ENCODE assay signal across 21 cellular contexts in genomic region chr9:124972241-124972770, GRCh38. TPM values are rescaled to one million over a fixed set of nuclear protein-coding genes. Genes with fewer than 3 reads are reported as not detected.
DNase-seq lines count a peak whose midpoint lies in the region; ATAC-seq and TF ChIP-seq lines count a peak whose summit lies in the region.
"Had no signal": no experiment of that assay in that cellular context is flagged by ENCODE, and none has a peak within 500 bp of the region (broad histone marks: within the 10 kb centered on the region; RNA-seq: fewer than 3 reads in every experiment).

No MANE protein-coding gene starts in this region.

- peaks cover 21% of the 10 kb centered on the region for H3K36me3 ChIP-seq in CD4-positive, CD25-positive, alpha-beta regulatory T cell (ENCODE audit: control insufficient read depth, insufficient read depth, low read length)
- H3K36me3 ChIP-seq in naive thymus-derived CD4-positive, alpha-beta T cell (ENCODE audit: control insufficient read depth in 2 of 3, insufficient read depth in 3 of 3, low read length in 3 of 3): peaks cover 0 to 25% (median 0%) of the 10 kb centered on the region in 3 experiments

- peak overlapping the region; percentile 0 for H3K27ac Mint-ChIP-seq in activated T-cell treated with anti-CD3 and anti-CD28 coated beads, Interleukin-2, amount 50 U/mL, for 72 hours
- H3K27ac Mint-ChIP-seq in CD4-positive, CD25-positive, alpha-beta regulatory T cell: peak overlapping the region; percentile 15 to 52 (median 16)
- H3K27ac Mint-ChIP-seq in naive thymus-derived CD4-positive, alpha-beta T cell: peak overlapping the region in 7 of 9 donors; percentile 5 to 63 (median 33)
- H3K27ac Mint-ChIP-seq in chondrocyte (ENCODE audit: unreplicated experiment): no peak overlapping the region
- H3K27ac Mint-ChIP-seq in endothelial cell (ENCODE audit: unreplicated experiment): no peak overlapping the region
- H3K27ac Mint-ChIP-seq: HFFc6 had no signal

- no peak for TF ChIP-seq CTCF in chondrocyte (IDR thresholded peaks at IDR 0.05)
- TF ChIP-seq CTCF in endothelial cell (IDR thresholded peaks at IDR 0.05; ENCODE audit: unreplicated experiment): no peak

- peaks cover 18% of the 10 kb centered on the region for H3K4me1 Mint-ChIP-seq in activated T-cell treated with anti-CD3 and anti-CD28 coated beads, Interleukin-2, amount 50 U/mL, for 72 hours (ENCODE audit: low read depth)
- H3K4me1 Mint-ChIP-seq in CD4-positive, CD25-positive, alpha-beta regulatory T cell: peaks cover 0 to 10% (median 8%) of the 10 kb centered on the region in 4 donors
- peaks cover 2 to 9% (median 8%) of the 10 kb centered on the region in 7 donors for H3K4me1 Mint-ChIP-seq in naive thymus-derived CD4-positive, alpha-beta T cell
- H3K4me1 Mint-ChIP-seq in chondrocyte (ENCODE audit: low read depth) (peaks cover 6% of the 10 kb centered on the region), endothelial cell (ENCODE audit: unreplicated experiment) (peaks cover 2% of the 10 kb centered on the region)

- CTCF ChIA-PET in naive thymus-derived CD4-positive, alpha-beta T cell (lab: Charles Lee): no interaction called here

- no peaks in the 10 kb centered on the region for H3K27me3 ChIP-seq in CD4-positive, CD25-positive, alpha-beta regulatory T cell (ENCODE audit: control insufficient read depth, insufficient read depth, low read length)
- no peaks in the 10 kb centered on the region for H3K27me3 ChIP-seq in naive thymus-derived CD4-positive, alpha-beta T cell (ENCODE audit: control insufficient read depth in 2 of 2, insufficient read depth in 2 of 2, low read length in 2 of 2)

- no peak for DNase-seq in activated CD4-positive, CD25-positive, alpha-beta regulatory T cell (lab: John Stamatoyannopoulos, UW)
- DNase-seq in activated T-cell treated with anti-CD3 and anti-CD28 coated beads, Interleukin-2, amount 50 U/mL, for 72 hours: no peak
- DNase-seq in activated T-cell treated with anti-CD3 and anti-CD28 coated beads for 4 hours (no peak), chondrocyte (ENCODE audit: low spot score) (no peak), endothelial cell (ENCODE audit: low spot score) (no peak)
- DNase-seq in CD4-positive, CD25-positive, alpha-beta regulatory T cell: no peak
- DNase-seq in naive thymus-derived CD4-positive, alpha-beta T cell: no peak
- DNase-seq: AML-193; Calu3; CD4-positive, alpha-beta memory T cell; DMS79 treated with DMSO at 0.1 percent for 48 hours; GF-D8; GOT3; H7; HFFc6 had no signal

- H3K4me3 Mint-ChIP-seq in activated T-cell treated with anti-CD3 and anti-CD28 coated beads, Interleukin-2, amount 50 U/mL, for 72 hours: no peak overlapping the region
- no peak overlapping the region for H3K4me3 Mint-ChIP-seq in CD4-positive, CD25-positive, alpha-beta regulatory T cell
- no peak overlapping the region for H3K4me3 Mint-ChIP-seq in naive thymus-derived CD4-positive, alpha-beta T cell
- no peak overlapping the region for H3K4me3 Mint-ChIP-seq in chondrocyte (ENCODE audit: unreplicated experiment)
- no peak overlapping the region for H3K4me3 Mint-ChIP-seq in endothelial cell (ENCODE audit: unreplicated experiment)
- H3K4me3 Mint-ChIP-seq: CD4-positive, alpha-beta memory T cell; HFFc6 had no signal

- H3K27ac ChIP-seq in CD4-positive, CD25-positive, alpha-beta regulatory T cell (ENCODE audit: insufficient read depth, low read length, poor library complexity, severe bottlenecking): no peak overlapping the region
- no peak overlapping the region for H3K27ac ChIP-seq in naive thymus-derived CD4-positive, alpha-beta T cell (ENCODE audit: low read depth, low read length)
- H3K27ac ChIP-seq: 22Rv1, A549, C4-2B, HL-60 had no signal

- POLR2A ChIA-PET in naive thymus-derived CD4-positive, alpha-beta T cell (lab: Charles Lee): interaction anchor here (0.7 to 0.9 kb wide), 2 partner anchors 29 to 31 kb away, joined by 3 to 6 read pairs; partner anchors contain the start of gene GOLGA1

- peak; percentile 32 to 80 for ATAC-seq in activated CD4-positive, CD25-positive, alpha-beta regulatory T cell treated with anti-CD3 and anti-CD28 coated beads, Interleukin-2, amount 50 U/mL, for 24 hours
- ATAC-seq in activated T-cell treated with anti-CD3 and anti-CD28 coated beads, Interleukin-2, amount 50 U/mL, for 72 hours (replicated peaks in 1 of 2): peak; percentile 29 to 71
- ATAC-seq in CD4-positive, CD25-positive, alpha-beta regulatory T cell (ENCODE audit: low read depth in 2 of 2): no peak
- no peak for ATAC-seq in naive thymus-derived CD4-positive, alpha-beta T cell
- ATAC-seq: A549, HCT116 had no signal

- no peak overlapping the region for H3K4me3 ChIP-seq in CD4-positive, CD25-positive, alpha-beta regulatory T cell (ENCODE audit: low read depth, low read length)
- no peak overlapping the region for H3K4me3 ChIP-seq in naive thymus-derived CD4-positive, alpha-beta T cell (ENCODE audit: low read length)
- H3K4me3 ChIP-seq: A549 had no signal

- H3K27me3 Mint-ChIP-seq in activated T-cell treated with anti-CD3 and anti-CD28 coated beads, Interleukin-2, amount 50 U/mL, for 72 hours (ENCODE audit: low read depth): no peaks in the 10 kb centered on the region
- H3K27me3 Mint-ChIP-seq in CD4-positive, CD25-positive, alpha-beta regulatory T cell: no peaks in the 10 kb centered on the region
- no peaks in the 10 kb centered on the region for H3K27me3 Mint-ChIP-seq in naive thymus-derived CD4-positive, alpha-beta T cell
- no peaks in the 10 kb centered on the region for H3K27me3 Mint-ChIP-seq in chondrocyte (ENCODE audit: low read depth)
- H3K27me3 Mint-ChIP-seq in endothelial cell (ENCODE audit: unreplicated experiment): no peaks in the 10 kb centered on the region
- H3K27me3 Mint-ChIP-seq: CD4-positive, alpha-beta memory T cell had no signal

- intact Hi-C loops in naive thymus-derived CD4-positive, alpha-beta T cell (cut with micrococcal nuclease): no loop called here

- H3K9me3 ChIP-seq in CD4-positive, CD25-positive, alpha-beta regulatory T cell (ENCODE audit: control insufficient read depth in 2 of 2, low read length in 2 of 2): no peaks in the 10 kb centered on the region
- no peaks in the 10 kb centered on the region for H3K9me3 ChIP-seq in naive thymus-derived CD4-positive, alpha-beta T cell (ENCODE audit: control insufficient read depth in 2 of 3, low read length in 3 of 3)
- H3K9me3 ChIP-seq: A549 had no signal

- H3K4me1 ChIP-seq in CD4-positive, CD25-positive, alpha-beta regulatory T cell (ENCODE audit: control insufficient read depth, insufficient read depth, low read length, poor library complexity, severe bottlenecking): no peaks in the 10 kb centered on the region
- H3K4me1 ChIP-seq in naive thymus-derived CD4-positive, alpha-beta T cell (ENCODE audit: control insufficient read depth in 2 of 2, insufficient read depth in 2 of 2, low read length in 2 of 2): no peaks in the 10 kb centered on the region
- H3K4me1 ChIP-seq: A549 had no signal

- H3K9me3 Mint-ChIP-seq in activated T-cell treated with anti-CD3 and anti-CD28 coated beads, Interleukin-2, amount 50 U/mL, for 72 hours: peaks cover 0 to 1% of the 10 kb centered on the region in 2 donors
- no peaks in the 10 kb centered on the region for H3K9me3 Mint-ChIP-seq in CD4-positive, CD25-positive, alpha-beta regulatory T cell
- H3K9me3 Mint-ChIP-seq in naive thymus-derived CD4-positive, alpha-beta T cell: no peaks in the 10 kb centered on the region
- H3K9me3 Mint-ChIP-seq in chondrocyte (ENCODE audit: low read depth) (no peaks in the 10 kb centered on the region), endothelial cell (ENCODE audit: unreplicated experiment) (no peaks in the 10 kb centered on the region)
- H3K9me3 Mint-ChIP-seq: CD4-positive, alpha-beta memory T cell; HFFc6 had no signal

- peaks cover 5 to 10% of the 10 kb centered on the region in 2 donors for H3K36me3 Mint-ChIP-seq in activated T-cell treated with anti-CD3 and anti-CD28 coated beads, Interleukin-2, amount 50 U/mL, for 72 hours (ENCODE audit: insufficient read depth in 2 of 2)
- H3K36me3 Mint-ChIP-seq in CD4-positive, CD25-positive, alpha-beta regulatory T cell: peaks cover 41% of the 10 kb centered on the region
- peaks cover 4 to 52% (median 22%) of the 10 kb centered on the region in 5 donors for H3K36me3 Mint-ChIP-seq in naive thymus-derived CD4-positive, alpha-beta T cell
- H3K36me3 Mint-ChIP-seq in chondrocyte (ENCODE audit: low read depth) (peaks cover 5% of the 10 kb centered on the region), endothelial cell (ENCODE audit: low read depth, unreplicated experiment) (no peaks in the 10 kb centered on the region)

RNA-seq across cellular contexts. Expression of gene GOLGA1, which starts 31.4 kb away (rescaled TPM):
- total RNA-seq in activated T-cell treated with anti-CD3 and anti-CD28 coated beads, Interleukin-2, amount 50 U/mL, for 72 hours: 10 to 100 TPM; 22.5 to 24.0 TPM
- total RNA-seq in CD4-positive, CD25-positive, alpha-beta regulatory T cell: 29.1 TPM
- polyA plus RNA-seq in CD4-positive, CD25-positive, alpha-beta regulatory T cell: 1 to 10 TPM; 4.8 to 7.5 (median 6.3) TPM
- 10 to 100 TPM; 19.6 to 37.8 (median 30.5) TPM for total RNA-seq in naive thymus-derived CD4-positive, alpha-beta T cell
- 1 to 10 TPM; 4.0 to 4.7 TPM for polyA plus RNA-seq in naive thymus-derived CD4-positive, alpha-beta T cell
- total RNA-seq in chondrocyte: 22.3 to 25.0 TPM (median 24.0 TPM) in 3 replicates
- total RNA-seq in endothelial cell (ENCODE audit: unreplicated experiment): 14.8 TPM

Comparison
In these comparisons a context has a peak if more than half of its experiments do, and no peak if none do; other contexts are left out.
1. ATAC-seq: peak in activated CD4-positive, CD25-positive, alpha-beta regulatory T cell treated with anti-CD3 and anti-CD28 coated beads, Interleukin-2, amount 50 U/mL, for 24 hours (2 of 2) and activated T-cell treated with anti-CD3 and anti-CD28 coated beads, Interleukin-2, amount 50 U/mL, for 72 hours (2 of 2); none in CD4-positive, CD25-positive, alpha-beta regulatory T cell (0 of 2) and naive thymus-derived CD4-positive, alpha-beta T cell (single experiment).
2. H3K27ac Mint-ChIP-seq: peak in activated T-cell treated with anti-CD3 and anti-CD28 coated beads, Interleukin-2, amount 50 U/mL, for 72 hours (single experiment), CD4-positive, CD25-positive, alpha-beta regulatory T cell (3 of 3) and naive thymus-derived CD4-positive, alpha-beta T cell (7 of 9); none in chondrocyte (single experiment) and endothelial cell (single experiment).